In genomic region chr7:115043605-115044004, GRCh38 we compare ENCODE assay signal across 22 cellular contexts.
DNase-seq lines count a peak whose midpoint lies in the region; ATAC-seq, FAIRE-seq and TF ChIP-seq lines count a peak whose summit lies in the region.
"Had no signal": no experiment of that assay in that cellular context is flagged by ENCODE, and none has a peak within 500 bp of the region (broad histone marks: within the 10 kb centered on the region; RNA-seq: fewer than 3 reads in every experiment).

No MANE protein-coding gene starts in this region.

- TF ChIP-seq RAD21 in A549 (conservative IDR thresholded peaks at IDR 0.05 in 1 of 2, IDR thresholded peaks at IDR 0.05 in 1 of 2), result no peak

- H3K9me3 ChIP-seq in A549 (no peaks in the 10 kb centered on the region), mesenchymal stem cell (ENCODE audit: control insufficient read depth, low read length) (no peaks in the 10 kb centered on the region), spleen (no peaks in the 10 kb centered on the region)
- H3K9me3 ChIP-seq: BLaER1 treated with 17β-estradiol and CSF1 and Interleukin-3, amounts not matched to agents 10 nM and 100 nM; Peyer's patch had no signal

- H3K4me3 ChIP-seq in A549 (no peak overlapping the region), mesenchymal stem cell (ENCODE audit: insufficient read depth in 1 of 2, low read depth in 1 of 2, low read length in 2 of 2) (no peak overlapping the region), spleen (no peak overlapping the region)
- H3K4me3 ChIP-seq: BLaER1 treated with 17β-estradiol and CSF1 and Interleukin-3, amounts not matched to agents 10 nM and 100 nM; GM12878; Peyer's patch; SK-N-MC had no signal

- intact Hi-C loops in spleen (cut with DNase I; ENCODE audit: low total_unique reads), result no loop called here

- no peak overlapping the region for H2BK15ac ChIP-seq in mesenchymal stem cell (ENCODE audit: low read depth, poor library complexity, severe bottlenecking)

- H2AFZ ChIP-seq in mesenchymal stem cell (ENCODE audit: low read depth, low read length), result no peak overlapping the region

- ATAC-seq in A549, result no peak
- ATAC-seq: GM12878 had no signal

- DNase-seq in A549 (ENCODE audit: low read depth in 1 of 2, low spot score in 1 of 2) (peak in 1 of 2 experiments; percentile 33), NCI-H226 (peak; percentile 36), amniotic epithelial cell (ENCODE audit: low read depth) (peak; percentile 64), mesenchymal stem cell (peak; percentile 15), SKM-1 (lab: John Stamatoyannopoulos, UW; ENCODE audit: unreplicated experiment) (no peak), NCI-H2196 treated with DMSO at 0.1 percent for 48 hours (lab: John Stamatoyannopoulos, UW; ENCODE audit: unreplicated experiment) (no peak), spleen (no peak)
- DNase-seq: CD8-positive, alpha-beta memory T cell; GDM1; KG1; NCI-H1105 treated with DMSO at 0.1 percent for 48 hours; NCI-H1694 treated with DMSO at 0.1 percent for 48 hours; NCI-H2107; NCI-H345; NCI-H526 treated with DMSO at 0.1 percent for 48 hours; NK-92 treated with Interleukin-12 subunit alpha and Interleukin-12 subunit beta, amount 100 ng/mL, for 24 hours; Peyer's patch; Right ventricle myocardium superior had no signal

- no peak overlapping the region for H3K4ac ChIP-seq in mesenchymal stem cell (ENCODE audit: low read depth in 1 of 2, low read length in 2 of 2)

- H2BK120ac ChIP-seq in mesenchymal stem cell (ENCODE audit: low read depth, low read length), result no peak overlapping the region

- peak overlapping the region; percentile 50 for H3K4me2 ChIP-seq in A549
- H3K4me2 ChIP-seq in mesenchymal stem cell (ENCODE audit: low read length, poor library complexity, severe bottlenecking), result no peak overlapping the region
- H3K4me2 ChIP-seq: BLaER1 treated with 17β-estradiol and CSF1 and Interleukin-3, amounts not matched to agents 10 nM and 100 nM had no signal

- H4K8ac ChIP-seq in mesenchymal stem cell (ENCODE audit: low read length), result no peak overlapping the region

- 7% methylated on average over 2 of the region's 2 CpGs for WGBS in A549 (ENCODE audit: missing lambda C conversion rate)
- 100% methylated on average over 1 of the region's 2 CpGs for WGBS in mesenchymal stem cell
- WGBS in spleen, 5 donors, result 38 to 71% (median 48%) methylated on average over 2 of the region's 2 CpGs

- no peak overlapping the region for H3K23ac ChIP-seq in mesenchymal stem cell (ENCODE audit: low read length in 2 of 2)

- H2BK12ac ChIP-seq in mesenchymal stem cell (ENCODE audit: low read length in 2 of 2), result no peak overlapping the region

- H2BK5ac ChIP-seq in mesenchymal stem cell (ENCODE audit: low read depth, low read length, poor library complexity, severe bottlenecking), result no peak overlapping the region

- TF ChIP-seq POLR2A in A549 (IDR thresholded peaks at IDR 0.05; ENCODE audit: low read length), result no peak
- no peak for TF ChIP-seq POLR2A in spleen (IDR thresholded peaks at IDR 0.05)

- no peak overlapping the region for H3K18ac ChIP-seq in mesenchymal stem cell (ENCODE audit: low read depth in 1 of 2, low read length in 2 of 2)

- 0 out of 6 replicates have a peak overlapping the region, but pooled peaks of 1 of the 2 experiments have one; percentile 7 for H3K27ac ChIP-seq in A549
- H3K27ac ChIP-seq in mesenchymal stem cell (ENCODE audit: low read length, poor library complexity, severe bottlenecking), result no peak overlapping the region
- no peak overlapping the region for H3K27ac ChIP-seq in spleen
- H3K27ac ChIP-seq: BLaER1 treated with 17β-estradiol and CSF1 and Interleukin-3, amounts not matched to agents 10 nM and 100 nM; Peyer's patch; SK-N-MC had no signal

- H2AK5ac ChIP-seq in mesenchymal stem cell (ENCODE audit: low read length, severe bottlenecking), result no peak overlapping the region

- 0 out of 5 replicates have a peak, but pooled peaks of 1 of the 2 experiments have one; percentile 3 for TF ChIP-seq EP300 in A549 (IDR thresholded peaks at IDR 0.05)

- no peaks in the 10 kb centered on the region for H3K79me1 ChIP-seq in mesenchymal stem cell (replicated peaks; ENCODE audit: low read length, poor library complexity, severe bottlenecking)

- POLR2A ChIA-PET in A549 (lab: Yijun Ruan, JAX), result no interaction called here

- H3K4me1 ChIP-seq in A549, result peaks cover 17% of the 10 kb centered on the region
- no peaks in the 10 kb centered on the region for H3K4me1 ChIP-seq in mesenchymal stem cell (ENCODE audit: control insufficient read depth, insufficient read depth, low read depth, low read length)
- H3K4me1 ChIP-seq in spleen, result no peaks in the 10 kb centered on the region
- H3K4me1 ChIP-seq: BLaER1 treated with 17β-estradiol and CSF1 and Interleukin-3, amounts not matched to agents 10 nM and 100 nM; Peyer's patch had no signal

- no peak overlapping the region for H4K91ac ChIP-seq in mesenchymal stem cell (ENCODE audit: low read length)

- CTCF ChIA-PET in A549 (lab: Yijun Ruan, JAX), result no interaction called here

- TF ChIP-seq CTCF in A549 (IDR thresholded peaks at IDR 0.05) (no peak), spleen (IDR thresholded peaks at IDR 0.05 in 8 of 11, conservative IDR thresholded peaks at IDR 0.05 in 3 of 11) (no peak)

- no peak overlapping the region for H3K14ac ChIP-seq in mesenchymal stem cell (ENCODE audit: low read length in 2 of 2)

- no peak for FAIRE-seq in A549 (lab: Jason Lieb, UNC)
- FAIRE-seq: GM12878, H1 had no signal

- H3K9ac ChIP-seq in mesenchymal stem cell (ENCODE audit: low read length), result no peak overlapping the region
- H3K9ac ChIP-seq: BLaER1 treated with 17β-estradiol and CSF1 and Interleukin-3, amounts not matched to agents 10 nM and 100 nM had no signal

- no peaks in the 10 kb centered on the region for H3K27me3 ChIP-seq in mesenchymal stem cell (ENCODE audit: control insufficient read depth in 1 of 2, insufficient read depth in 1 of 2, low read length in 2 of 2)
- no peaks in the 10 kb centered on the region for H3K27me3 ChIP-seq in spleen (replicated peaks in 1 of 7)
- H3K27me3 ChIP-seq: BLaER1 treated with 17β-estradiol and CSF1 and Interleukin-3, amounts not matched to agents 10 nM and 100 nM; Peyer's patch had no signal

- H3K36me3 ChIP-seq in mesenchymal stem cell (ENCODE audit: control insufficient read depth in 1 of 2, insufficient read depth in 2 of 2, low read depth in 1 of 2, low read length in 2 of 2), result no peaks in the 10 kb centered on the region
- no peaks in the 10 kb centered on the region for H3K36me3 ChIP-seq in spleen
- H3K36me3 ChIP-seq: BLaER1 treated with 17β-estradiol and CSF1 and Interleukin-3, amounts not matched to agents 10 nM and 100 nM; Peyer's patch had no signal

TF ChIP-seq in A549, 52 proteins besides CTCF, POLR2A, EP300 and RAD21:
- TF ChIP-seq ZFP36 (IDR thresholded peaks at IDR 0.05; ENCODE audit: borderline replicate concordance, partially characterized antibody) (no peak), CEBPB (IDR thresholded peaks at IDR 0.05) (peak; percentile 65 to 78; a peak in 2 of 4 replicates)
- TF ChIP-seq, protein P1, sequence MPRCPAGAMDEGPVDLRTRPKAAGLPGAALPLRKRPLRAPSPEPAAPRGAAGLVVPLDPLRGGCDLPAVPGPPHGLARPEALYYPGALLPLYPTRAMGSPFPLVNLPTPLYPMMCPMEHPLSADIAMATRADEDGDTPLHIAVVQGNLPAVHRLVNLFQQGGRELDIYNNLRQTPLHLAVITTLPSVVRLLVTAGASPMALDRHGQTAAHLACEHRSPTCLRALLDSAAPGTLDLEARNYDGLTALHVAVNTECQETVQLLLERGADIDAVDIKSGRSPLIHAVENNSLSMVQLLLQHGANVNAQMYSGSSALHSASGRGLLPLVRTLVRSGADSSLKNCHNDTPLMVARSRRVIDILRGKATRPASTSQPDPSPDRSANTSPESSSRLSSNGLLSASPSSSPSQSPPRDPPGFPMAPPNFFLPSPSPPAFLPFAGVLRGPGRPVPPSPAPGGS (IDR thresholded peaks at IDR 0.05), result 0 out of 3 replicates have a peak, but pooled peaks have one; percentile 29
TF ChIP-seq in A549: peak in this region for 2.

Comparison
In these comparisons a context has a peak if more than half of its experiments do, and no peak if none do; other contexts are left out.
1. DNase-seq: peak in NCI-H226 (single experiment), amniotic epithelial cell (single experiment) and mesenchymal stem cell (single experiment); none in SKM-1 (single experiment), NCI-H2196 treated with DMSO at 0.1 percent for 48 hours (single experiment) and spleen (single experiment).